In genomic region chr11:69674886-69675714, GRCh38 we compare ENCODE assay signal across 8 cellular contexts. TPM values are rescaled to one million over a fixed set of nuclear protein-coding genes. Genes with fewer than 3 reads are reported as not detected.
DNase-seq lines count a peak whose midpoint lies in the region; ATAC-seq and TF ChIP-seq lines count a peak whose summit lies in the region.

TSS of gene LTO1 (minus strand) at chr11:69675353. CDS start at chr11:69675239, 114 bp downstream.

- H3K4me1 ChIP-seq in esophagus squamous epithelium = peaks cover 13 to 36% (median 26%) of the 10 kb centered on the region in 3 donors

- intact Hi-C loops in esophagus squamous epithelium (cut with DNase I) = no loop called here

- peak; percentile 86 for ATAC-seq in GM21737 (IDR thresholded peaks at IDR 0.05; ENCODE audit: unreplicated experiment)

- TF ChIP-seq CTCF in esophagus squamous epithelium (IDR thresholded peaks at IDR 0.05) = peak in 3 of 6 experiments; percentile 11 to 58 (median 28)

- peaks cover 35% of the 10 kb centered on the region for H3K36me3 ChIP-seq in KOPT-K1 (ENCODE audit: insufficient read depth, low read length)
- peaks cover 0 to 31% (median 0%) of the 10 kb centered on the region in 3 donors for H3K36me3 ChIP-seq in esophagus squamous epithelium

- H3K27ac ChIP-seq in KOPT-K1 (ENCODE audit: low read depth, low read length, poor library complexity, severe bottlenecking) (peak within 1 kb of the TSS; percentile 69), esophagus squamous epithelium (peak within 1 kb of the TSS; percentile 86 to 95 (median 90))

- TF ChIP-seq POLR2A in esophagus squamous epithelium (IDR thresholded peaks at IDR 0.05) = peak in 3 of 4 donors; percentile 55 to 73 (median 62)

- 0 to 12% methylated on average over 5 to 17 of the region's 72 CpGs for WGBS in esophagus squamous epithelium, 2 donors

- no peaks in the 10 kb centered on the region for H3K27me3 ChIP-seq in esophagus squamous epithelium

- peak; percentile 98 for DNase-seq in DMS53 (lab: John Stamatoyannopoulos, UW)
- peak; percentile 93 for DNase-seq in RKO (ENCODE audit: low spot score)
- peak; percentile 92 for DNase-seq in activated T-helper 1 cell treated with Interleukin-2 at 50 U/mL for 16 hours (ENCODE audit: low read depth)
- peak; percentile 81 for DNase-seq in esophagus squamous epithelium (lab: John Stamatoyannopoulos, UW)
- peak; percentile 96 for DNase-seq in myocyte (ENCODE audit: low read depth)
- DNase-seq in stimulated activated CD8-positive, alpha-beta memory T cell treated with anti-CD3 and anti-CD28 coated beads, Interleukin-7, amount 100 ng/mL, for 4 hours (ENCODE audit: low read depth in 2 of 2) = peak; percentile 89 to 93

- H3K9me3 ChIP-seq in KOPT-K1 (ENCODE audit: insufficient read depth, low read length, poor library complexity, severe bottlenecking) = no peaks in the 10 kb centered on the region
- H3K9me3 ChIP-seq in esophagus squamous epithelium = no peaks in the 10 kb centered on the region

- H3K4me3 ChIP-seq in esophagus squamous epithelium = peak within 1 kb of the TSS; percentile 66 to 98 (median 74)

RNA-seq across cellular contexts. Expression of gene LTO1, which starts in this region (rescaled TPM):
- total RNA-seq in esophagus squamous epithelium (10 to 100 TPM; 16.5 to 29.2 (median 19.3) TPM), myocyte (13.4 and 23.7 TPM in 2 replicates)
- 23.3 TPM for polyA plus RNA-seq in myocyte (2012)

Comparison
In these comparisons a context has a peak if more than half of its experiments do, and no peak if none do; other contexts are left out.
1. Peak in every context shown above with its lines: DNase-seq, ATAC-seq, H3K4me3 ChIP-seq and H3K27ac ChIP-seq.